ENCODE assay signal across 8 cellular contexts in genomic region chr17:6413073-6413472, GRCh38. TPM values are rescaled to one million over a fixed set of nuclear protein-coding genes. Genes with fewer than 3 reads are reported as not detected.
DNase-seq lines count a peak whose midpoint lies in the region; ATAC-seq and TF ChIP-seq lines count a peak whose summit lies in the region.

No MANE protein-coding gene starts in this region.

- H3K36me3 Mint-ChIP-seq in CD14-positive monocyte: no peaks in the 10 kb centered on the region

- peaks cover 0 to 2% (median 0%) of the 10 kb centered on the region in 7 donors for H3K9me3 Mint-ChIP-seq in CD14-positive monocyte

- H3K27me3 Mint-ChIP-seq in CD14-positive monocyte (ENCODE audit: low read depth in 3 of 3): peaks cover 9 to 26% (median 11%) of the 10 kb centered on the region in 3 donors

- intact Hi-C loops in CD14-positive monocyte (cut with micrococcal nuclease) (no loop called here), left ventricle myocardium superior (cut with micrococcal nuclease) (no loop called here)

- H3K4me3 ChIP-seq in epithelial cell of esophagus (ENCODE audit: low read length): no peak overlapping the region
- no peak overlapping the region for H3K4me3 ChIP-seq in retinal pigment epithelial cell (ENCODE audit: low read length)

- ATAC-seq in GM18519 (IDR thresholded peaks at IDR 0.05; ENCODE audit: low FRiP score, unreplicated experiment): no peak
- no peak for ATAC-seq in HG03039 (IDR thresholded peaks at IDR 0.05; ENCODE audit: unreplicated experiment)
- ATAC-seq in left ventricle myocardium superior: no peak

- no peak overlapping the region for H3K4me3 Mint-ChIP-seq in CD14-positive monocyte

- no peak overlapping the region for H3K27ac Mint-ChIP-seq in CD14-positive monocyte

- no peaks in the 10 kb centered on the region for H3K4me1 Mint-ChIP-seq in CD14-positive monocyte

- TF ChIP-seq CTCF in CD14-positive monocyte (IDR thresholded peaks at IDR 0.05): peak; percentile 38
- TF ChIP-seq CTCF in epithelial cell of esophagus (IDR thresholded peaks at IDR 0.05; ENCODE audit: insufficient read depth, low read depth, low read length, missing control alignments): peak; percentile 62
- TF ChIP-seq CTCF in retinal pigment epithelial cell (conservative IDR thresholded peaks at IDR 0.05; ENCODE audit: low read depth, low read length): peak; percentile 58

- DNase-seq in CD14-positive monocyte (ENCODE audit: low spot score) (no peak), HCEC 1CT (peak; percentile 60), NOMO-1 (lab: John Stamatoyannopoulos, UW; ENCODE audit: unreplicated experiment in 2 of 2) (peak; percentile 46 to 63), epithelial cell of esophagus (ENCODE audit: low read depth) (peak; percentile 54), retinal pigment epithelial cell (ENCODE audit: low read depth) (peak; percentile 28), left ventricle myocardium superior (no peak)

RNA-seq across cellular contexts. Expression of gene AIPL1, which starts 21.8 kb away (rescaled TPM):
- polyA plus RNA-seq in CD14-positive monocyte: not detected
- not detected for total RNA-seq in left ventricle myocardium superior

RNA-seq across cellular contexts. Expression of gene PIMREG, which starts 31.2 kb away (rescaled TPM):
- polyA plus RNA-seq in CD14-positive monocyte: not detected
- not detected for total RNA-seq in left ventricle myocardium superior

Comparison
In these comparisons a context has a peak if more than half of its experiments do, and no peak if none do; other contexts are left out.
1. DNase-seq: peak in HCEC 1CT (single experiment), NOMO-1 (2 of 2), epithelial cell of esophagus (single experiment) and retinal pigment epithelial cell (single experiment); none in CD14-positive monocyte (single experiment) and left ventricle myocardium superior (single experiment).
2. Peak in every context shown above with its lines, with median percentiles within 50 percentile points of each other: CTCF ChIP-seq.